ENCODE assay signal across 14 cellular contexts in the genomic region with DNA sequence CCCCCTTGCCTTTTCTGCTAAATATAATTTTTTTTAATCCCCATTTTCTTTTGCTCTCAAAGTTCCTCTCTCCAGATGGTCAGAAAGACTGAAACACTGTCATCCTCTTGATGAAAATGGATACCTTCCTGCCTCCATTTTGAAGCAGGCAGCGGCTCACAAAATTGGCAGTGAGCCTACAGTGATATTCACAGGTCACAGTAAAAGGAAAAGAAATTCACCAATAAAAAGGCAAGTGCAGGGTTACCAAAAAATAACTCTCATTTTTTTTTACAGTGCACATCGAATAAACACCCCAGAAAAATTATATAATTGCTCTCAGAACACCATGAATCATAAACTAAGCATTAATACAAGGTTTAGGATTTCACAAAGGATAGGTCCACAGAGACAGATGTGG.
DNase-seq lines count a peak whose midpoint lies in the region; ATAC-seq, FAIRE-seq and TF ChIP-seq lines count a peak whose summit lies in the region.
"Had no signal": no experiment of that assay in that cellular context is flagged by ENCODE, and none has a peak within 500 bp of the region (broad histone marks: within the 10 kb centered on the region; RNA-seq: fewer than 3 reads in every experiment).

No MANE protein-coding gene starts in this region.

- H3K27me3 ChIP-seq in liver (ENCODE audit: control insufficient read depth in 4 of 4, insufficient read depth in 4 of 4, low read length in 3 of 4) (no peaks in the 10 kb centered on the region), right lobe of liver (no peaks in the 10 kb centered on the region), H1 (replicated peaks in 1 of 4; ENCODE audit: control insufficient read depth in 3 of 4, extremely low read depth in 1 of 4, insufficient read depth in 3 of 4, low read length in 3 of 4) (no peaks in the 10 kb centered on the region)
- H3K27me3 ChIP-seq: ascending aorta had no signal

- no peak for TF ChIP-seq RAD21 in liver (IDR thresholded peaks at IDR 0.05)
- TF ChIP-seq RAD21 in H1 (IDR thresholded peaks at IDR 0.05 in 1 of 2, conservative IDR thresholded peaks at IDR 0.05 in 1 of 2; ENCODE audit: low read depth in 2 of 2, low read length in 2 of 2), result no peak

- H3K4ac ChIP-seq in H1 (replicated peaks; ENCODE audit: insufficient read length, low read depth, low read length), result no peak overlapping the region

- TF ChIP-seq POLR2A in right lobe of liver (IDR thresholded peaks at IDR 0.05) (no peak), H1 (IDR thresholded peaks at IDR 0.05; ENCODE audit: control extremely low read depth in 1 of 2, low read depth in 2 of 2, low read length in 2 of 2) (no peak)

- H3K23ac ChIP-seq in H1 (ENCODE audit: insufficient read length), result no peak overlapping the region

- H2BK120ac ChIP-seq in H1 (replicated peaks; ENCODE audit: low read depth, low read length), result no peak overlapping the region

- H4K20me1 ChIP-seq in H1 (replicated peaks in 1 of 2; ENCODE audit: control insufficient read depth in 1 of 2, insufficient read depth in 2 of 2, low read length in 2 of 2), result no peaks in the 10 kb centered on the region

- WGBS in liver, result 73% methylated on average over 2 of the region's 2 CpGs
- WGBS in right lobe of liver (ENCODE audit: insufficient coverage, low coverage, low lambda C conversion rate, missing lambda C conversion rate), result 44% methylated on average over 2 of the region's 2 CpGs
- 80% methylated on average over 2 of the region's 2 CpGs; no CpG with 5 or more reads in 1 of the 2 experiments for WGBS in H1 (ENCODE audit: extremely low coverage in 1 of 2, insufficient coverage in 1 of 2, insufficient read length in 1 of 2, insufficient replicate concordance in 2 of 2, low coverage in 1 of 2, low lambda C conversion rate in 2 of 2, missing lambda C conversion rate in 1 of 2), 2 experiments

- no peak overlapping the region for H2BK15ac ChIP-seq in H1 (ENCODE audit: low read length)

- H2BK20ac ChIP-seq in H1 (ENCODE audit: low read length), result no peak overlapping the region

- intact Hi-C loops in right lobe of liver (cut with DNase I), result no loop called here

- no peak overlapping the region for H4K5ac ChIP-seq in H1 (ENCODE audit: insufficient read length, low read depth, low read length)

- H3K9ac ChIP-seq in liver (ENCODE audit: low read depth in 1 of 2, low read length in 2 of 2) (no peak overlapping the region), H1 (replicated peaks in 1 of 4; ENCODE audit: extremely low read depth in 1 of 4, low read depth in 3 of 4, low read length in 3 of 4) (no peak overlapping the region)

- H3K36me3 ChIP-seq in liver (ENCODE audit: control insufficient read depth in 4 of 4, insufficient read depth in 3 of 4, low read depth in 1 of 4, low read length in 3 of 4) (no peaks in the 10 kb centered on the region), right lobe of liver (no peaks in the 10 kb centered on the region), H1 (ENCODE audit: control insufficient read depth in 2 of 4, insufficient read depth in 4 of 4, low read length in 3 of 4) (peaks cover under 1 to 1% (median 1%) of the 10 kb centered on the region in 4 experiments; a peak in 7 of 8 replicates)

- ATAC-seq in right lobe of liver (no peak), GM19467 (IDR thresholded peaks at IDR 0.05; ENCODE audit: unreplicated experiment) (no peak)
- ATAC-seq: HepG2 had no signal

- no peak overlapping the region for H3K56ac ChIP-seq in H1 (replicated peaks; ENCODE audit: insufficient read length, low read depth, low read length)

- H3K4me3 ChIP-seq in liver (ENCODE audit: low read depth in 1 of 3, low read length in 3 of 3) (no peak overlapping the region), right lobe of liver (no peak overlapping the region), H1 (ENCODE audit: extremely low read depth in 1 of 4, insufficient read depth in 2 of 4, low read depth in 3 of 4, low read length in 4 of 4) (no peak overlapping the region)
- H3K4me3 ChIP-seq: ascending aorta had no signal

- POLR2A ChIA-PET in H1 (lab: Charles Lee; ENCODE audit: partially characterized antibody), result no interaction called here

- no peaks in the 10 kb centered on the region for H3K9me3 ChIP-seq in liver (ENCODE audit: control insufficient read depth in 4 of 4, low read length in 3 of 4)
- H3K9me3 ChIP-seq in right lobe of liver, result no peaks in the 10 kb centered on the region
- H3K9me3 ChIP-seq in H1 (ENCODE audit: insufficient read depth in 2 of 2, low read depth in 1 of 2, low read length in 1 of 2), result no peaks in the 10 kb centered on the region
- H3K9me3 ChIP-seq: ascending aorta had no signal

- H3K4me1 ChIP-seq in liver (ENCODE audit: control insufficient read depth in 4 of 4, insufficient read depth in 4 of 4, low read length in 3 of 4) (no peaks in the 10 kb centered on the region), right lobe of liver (no peaks in the 10 kb centered on the region), H1 (replicated peaks in 1 of 4; ENCODE audit: control insufficient read depth in 3 of 4, insufficient read depth in 4 of 4, low read length in 3 of 4) (no peaks in the 10 kb centered on the region; a peak in 1 of 7 replicates)

- H2AFZ ChIP-seq in H1 (ENCODE audit: low read length), result no peak overlapping the region

- peaks cover 0 to 26% of the 10 kb centered on the region in 2 experiments; a peak in 2 of 4 replicates for H3K79me2 ChIP-seq in H1 (ENCODE audit: control insufficient read depth in 1 of 2, insufficient read depth in 2 of 2, low read length in 2 of 2)

- peaks cover 3% of the 10 kb centered on the region for H3K79me1 ChIP-seq in H1 (ENCODE audit: low read depth, low read length)

- no peak overlapping the region for H3K14ac ChIP-seq in H1 (ENCODE audit: insufficient read length)

- no peak overlapping the region for H3K4me2 ChIP-seq in H1 (ENCODE audit: insufficient read depth in 1 of 2, low read depth in 2 of 2, low read length in 2 of 2)

- H2BK5ac ChIP-seq in H1 (ENCODE audit: low read depth, low read length), result no peak overlapping the region

- no peak for TF ChIP-seq CTCF in liver (IDR thresholded peaks at IDR 0.05; ENCODE audit: low read depth, low read length, missing input control)
- TF ChIP-seq CTCF in right lobe of liver (IDR thresholded peaks at IDR 0.05), result no peak
- TF ChIP-seq CTCF in H1 (IDR thresholded peaks at IDR 0.05; ENCODE audit: control extremely low read depth in 1 of 3, insufficient read depth in 1 of 3, low read depth in 1 of 3, low read length in 3 of 3), result no peak
- no peak for TF ChIP-seq CTCF in GM13977 (IDR thresholded peaks at IDR 0.05; ENCODE audit: extremely low read depth, insufficient read depth, missing control alignments)

- no peak overlapping the region for H4K8ac ChIP-seq in H1 (ENCODE audit: extremely low read depth, insufficient read depth, low read length)

- H2AK5ac ChIP-seq in H1 (ENCODE audit: low read depth, low read length), result no peak overlapping the region

- no peak overlapping the region for H4K91ac ChIP-seq in H1 (replicated peaks; ENCODE audit: insufficient read length, low read length)

- no peak for TF ChIP-seq EP300 in H1 (IDR thresholded peaks at IDR 0.05; ENCODE audit: borderline replicate concordance in 1 of 2, low read depth in 2 of 2, low read length in 2 of 2)

- in situ Hi-C loops in GM13977 (cut with MboI; ENCODE audit: low pct_unique_long_range_greater_than_20kb, low sequenced_read_pairs, unreplicated experiment), result no loop called here

- H3K23me2 ChIP-seq in H1 (ENCODE audit: low read depth, low read length), result no peaks in the 10 kb centered on the region

- FAIRE-seq in H1 (lab: Jason Lieb, UNC) (no peak), RCC 7860 (lab: Jason Lieb, UNC) (no peak)
- FAIRE-seq: HepG2 had no signal

- DNase-seq in right lobe of liver, result no peak
- DNase-seq in NCI-H446 treated with DMSO at 0.1 percent for 48 hours (lab: John Stamatoyannopoulos, UW), result peak; percentile 27
- no peak for DNase-seq in H1 (ENCODE audit: low read depth in 1 of 2, low spot score in 2 of 2)
- no peak for DNase-seq in activated CD8-positive, alpha-beta memory T cell treated with anti-CD3 and anti-CD28 coated beads, Interleukin-2, amount 50 U/mL, for 48 hours
- no peak for DNase-seq in RCC 7860 (ENCODE audit: low spot score)
- DNase-seq in GM13977 (ENCODE audit: low spot score), result no peak
- DNase-seq: activated CD4-positive, alpha-beta T cell treated with anti-CD3 and anti-CD28 coated beads for 4 hours; NCI-H187 treated with DMSO at 0.1 percent for 48 hours; stimulated activated CD4-positive, alpha-beta T cell treated with anti-CD3 and anti-CD28 coated beads, Interleukin-2, amount 100 ng/mL, for 24 hours; stimulated activated naive CD4-positive, alpha-beta T cell had no signal

- H2BK12ac ChIP-seq in H1 (ENCODE audit: low read depth, low read length), result no peak overlapping the region

- no peak overlapping the region for H3K27ac ChIP-seq in liver (ENCODE audit: low read depth in 1 of 2, low read length in 2 of 2)
- no peak overlapping the region for H3K27ac ChIP-seq in right lobe of liver
- no peak overlapping the region for H3K27ac ChIP-seq in H1 (ENCODE audit: low read depth, low read length)
- H3K27ac ChIP-seq: ascending aorta had no signal

- H3K18ac ChIP-seq in H1 (ENCODE audit: extremely low read depth, low read length), result no peak overlapping the region

- CTCF ChIA-PET in H1 (lab: Charles Lee; ENCODE audit: partially characterized antibody), result no interaction called here

TF ChIP-seq in liver, 16 proteins besides CTCF, POLR2A, EP300 and RAD21:
- no peak for TF ChIP-seq EGR1 (IDR thresholded peaks at IDR 0.05; ENCODE audit: low read depth in 2 of 2)
- peak; percentile 61 for TF ChIP-seq YY1 (IDR thresholded peaks at IDR 0.05)

TF ChIP-seq in H1, 55 proteins besides CTCF, POLR2A, EP300 and RAD21:
- peak; percentile 85 for TF ChIP-seq YY1 (IDR thresholded peaks at IDR 0.05; ENCODE audit: low read depth, low read length)
- TF ChIP-seq CHD1 (IDR thresholded peaks at IDR 0.05; ENCODE audit: low read depth, low read length), result no peak
- no peak for TF ChIP-seq SRF (IDR thresholded peaks at IDR 0.05; ENCODE audit: low read depth, low read length)
TF ChIP-seq in H1: peak in this region for 1.
